24 cellular contexts compared by ENCODE assay signal in the genomic region with DNA sequence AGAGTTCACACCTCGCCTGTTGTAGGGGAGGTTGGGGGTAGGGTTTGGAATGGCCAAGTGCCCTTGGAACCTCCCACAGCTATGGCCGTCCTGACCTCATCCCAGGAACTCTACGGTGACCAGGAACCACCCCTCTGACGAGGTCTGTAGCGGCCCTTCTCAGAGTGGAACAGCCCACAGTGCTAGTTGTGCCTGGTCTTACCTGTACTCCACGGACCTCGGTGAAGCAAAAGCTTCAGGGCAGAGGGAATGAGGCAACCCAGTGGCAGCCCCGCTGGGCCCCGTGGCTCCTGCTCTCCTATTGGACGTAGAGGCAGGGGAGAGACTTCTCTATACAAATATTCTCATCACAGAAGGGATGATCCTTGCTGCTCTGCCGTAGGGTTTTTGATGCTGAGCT.
"Had no signal": no experiment of that assay in that cellular context is flagged by ENCODE, and none has a peak within 500 bp of the region (broad histone marks: within the 10 kb centered on the region; RNA-seq: fewer than 3 reads in every experiment).

No MANE protein-coding gene starts in this region.

- H3K4me1 ChIP-seq: breast epithelium, gastrocnemius medialis had no signal

- H3K27me3 ChIP-seq: breast epithelium, esophagus squamous epithelium, gastrocnemius medialis, thyroid gland had no signal

- ATAC-seq: activated CD8-positive, alpha-beta T cell treated with anti-CD3 and anti-CD28 coated beads, Interleukin-2, amount 10 ng/mL, durations not matched to agents 7 days and 5 days; gastrocnemius medialis; left ventricle myocardium superior; stimulated activated naive CD8-positive, alpha-beta T cell treated with anti-CD3 and anti-CD28 coated beads, Interleukin-15, Interleukin-2, amounts not matched to agents 100 U/mL and 50 U/mL, for 24 hours; T-cell had no signal

- H3K27ac Mint-ChIP-seq: activated CD8-positive, alpha-beta T cell treated with anti-CD3 and anti-CD28 coated beads, Interleukin-2, amount 10 ng/mL, durations not matched to agents 7 days and 5 days; activated naive CD4-positive, alpha-beta T cell treated with anti-CD3 and anti-CD28 coated beads for 36 hours; activated naive CD8-positive, alpha-beta T cell treated with anti-CD3 and anti-CD28 coated beads, Interleukin-2, amount 10 ng/mL, durations not matched to agents 7 days and 5 days had no signal

- FAIRE-seq: colon, TTC549 had no signal

- H3K27me3 Mint-ChIP-seq: activated naive CD8-positive, alpha-beta T cell treated with anti-CD3 and anti-CD28 coated beads, Interleukin-2, amount 10 ng/mL, durations not matched to agents 7 days and 5 days; central memory CD8-positive, alpha-beta T cell; T-cell had no signal

- H3K27ac ChIP-seq: breast epithelium, esophagus squamous epithelium, gastrocnemius medialis, thyroid gland, WERI-Rb-1 had no signal

- H3K9me3 ChIP-seq: breast epithelium, esophagus squamous epithelium, gastrocnemius medialis, thyroid gland had no signal

- H3K36me3 ChIP-seq: breast epithelium had no signal

- H3K4me3 Mint-ChIP-seq: activated CD8-positive, alpha-beta T cell treated with anti-CD3 and anti-CD28 coated beads, Interleukin-2, amount 10 ng/mL, durations not matched to agents 7 days and 5 days; activated naive CD4-positive, alpha-beta T cell treated with anti-CD3 and anti-CD28 coated beads for 36 hours; activated naive CD8-positive, alpha-beta T cell treated with anti-CD3 and anti-CD28 coated beads, Interleukin-2, amount 10 ng/mL, durations not matched to agents 7 days and 5 days; central memory CD8-positive, alpha-beta T cell; T-cell had no signal

- H3K9me3 Mint-ChIP-seq: activated naive CD4-positive, alpha-beta T cell treated with anti-CD3 and anti-CD28 coated beads for 36 hours; activated naive CD8-positive, alpha-beta T cell treated with anti-CD3 and anti-CD28 coated beads, Interleukin-2, amount 10 ng/mL, durations not matched to agents 7 days and 5 days; central memory CD8-positive, alpha-beta T cell; T-cell had no signal

- DNase-seq: activated CD4-positive, alpha-beta T cell treated with anti-CD3 and anti-CD28 coated beads for 1 hour; activated CD4-positive, alpha-beta T cell treated with anti-CD3 and anti-CD28 coated beads, Interleukin-2, amount 50 U/mL, for 1 hour; activated CD8-positive, alpha-beta T cell treated with anti-CD3 and anti-CD28 coated beads, Interleukin-2, amount 10 ng/mL, durations not matched to agents 7 days and 5 days; activated naive CD4-positive, alpha-beta T cell treated with anti-CD3 and anti-CD28 coated beads for 36 hours; activated naive CD8-positive, alpha-beta T cell treated with anti-CD3 and anti-CD28 coated beads, Interleukin-2, amount 10 ng/mL, durations not matched to agents 7 days and 5 days; activated T-cell treated with anti-CD3 and anti-CD28 coated beads, Interleukin-2, amount 50 U/mL, for 1 hour; amniotic stem cell; effector memory CD4-positive, alpha-beta T cell; esophagus squamous epithelium; gastrocnemius medialis; hippocampal formation; left ventricle myocardium superior; mammary epithelial cell; midbrain; posterior cingulate gyrus; stimulated activated CD4-positive, alpha-beta T cell treated with anti-CD3 and anti-CD28 coated beads, Interleukin-4, amount 100 ng/mL, for 1 hour; stimulated activated naive CD8-positive, alpha-beta T cell treated with anti-CD3 and anti-CD28 coated beads, Interleukin-15, Interleukin-2, amounts not matched to agents 100 U/mL and 50 U/mL, for 24 hours; T-cell; thyroid gland; WERI-Rb-1 had no signal

- H3K4me1 Mint-ChIP-seq: activated naive CD8-positive, alpha-beta T cell treated with anti-CD3 and anti-CD28 coated beads, Interleukin-2, amount 10 ng/mL, durations not matched to agents 7 days and 5 days; central memory CD8-positive, alpha-beta T cell had no signal

- H3K4me3 ChIP-seq: breast epithelium, esophagus squamous epithelium, gastrocnemius medialis, thyroid gland had no signal
